Comparison of ENCODE assay signal across 10 cellular contexts in the genomic region with DNA sequence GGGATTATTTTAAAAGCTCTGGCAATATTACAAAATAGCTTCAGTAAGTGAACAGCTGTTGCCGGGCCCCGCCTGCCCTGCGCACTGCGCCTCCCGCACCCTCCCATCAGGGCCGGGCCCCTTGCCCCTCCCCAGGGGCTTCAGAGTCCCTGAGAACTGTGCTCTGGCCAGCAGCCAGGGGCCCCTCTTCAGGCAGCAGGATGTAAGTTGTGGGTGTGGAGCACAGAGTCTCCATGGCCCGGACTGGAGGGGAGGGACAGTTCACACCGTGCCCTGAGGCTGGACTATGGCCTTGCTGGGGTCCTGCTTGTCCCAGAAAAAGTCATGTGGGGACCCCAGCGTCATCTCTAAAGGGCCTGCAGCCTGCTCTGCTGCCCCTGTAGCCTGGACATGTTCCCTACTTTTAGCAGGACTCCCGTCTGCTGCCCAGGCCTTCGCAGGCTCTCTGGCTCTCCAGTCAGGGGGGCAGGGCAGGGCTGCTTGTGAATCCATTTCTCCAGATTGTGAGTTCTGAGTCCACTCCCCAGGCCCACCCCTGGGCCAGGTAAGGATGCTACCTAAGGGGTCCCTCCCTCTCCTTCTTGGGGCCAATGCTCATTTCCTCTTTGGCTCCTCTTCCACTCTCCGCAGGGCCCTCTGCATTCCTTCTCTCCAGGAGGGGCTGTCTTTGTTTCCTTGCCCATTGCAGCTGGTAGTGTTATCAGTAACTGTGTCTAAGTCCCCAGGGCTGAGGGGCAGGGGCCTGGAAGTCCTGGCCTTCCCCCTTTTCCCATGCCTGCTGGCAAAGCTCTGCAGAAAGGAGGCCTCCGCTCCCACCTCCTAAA. TPM values are rescaled to one million over a fixed set of nuclear protein-coding genes. Genes with fewer than 3 reads are reported as not detected.
A peak's percentile ranks its signal among the peaks of the same experiment; 100 is the strongest.
DNase-seq lines count a peak whose midpoint lies in the region; ATAC-seq, FAIRE-seq and TF ChIP-seq lines count a peak whose summit lies in the region.
"Had no signal": no experiment of that assay in that cellular context is flagged by ENCODE, and none has a peak within 500 bp of the region (broad histone marks: within the 10 kb centered on the region; RNA-seq: fewer than 3 reads in every experiment).

No MANE protein-coding gene starts in this region.

- H2AFZ ChIP-seq in K562 (ENCODE audit: low read depth, low read length) = no peak overlapping the region

- peak; percentile 69 for ATAC-seq in K562
- peak; percentile 72 to 83 for ATAC-seq in lower lobe of right lung
- ATAC-seq in GM18867 (IDR thresholded peaks at IDR 0.05; ENCODE audit: unreplicated experiment) = no peak
- ATAC-seq in HG03135 (IDR thresholded peaks at IDR 0.05; ENCODE audit: unreplicated experiment) = no peak

- no peaks in the 10 kb centered on the region for H4K20me1 ChIP-seq in K562 (replicated peaks; ENCODE audit: control insufficient read depth, insufficient read depth, low read length)

- no peak overlapping the region for H3K4me3 ChIP-seq in K562
- H3K4me3 ChIP-seq in lower lobe of right lung = peak overlapping the region; percentile 30
- peak overlapping the region; percentile 22 to 30 for H3K4me3 ChIP-seq in tibial artery

- no peak for TF ChIP-seq CTCF in K562 (IDR thresholded peaks at IDR 0.05 in 2 of 3, conservative IDR thresholded peaks at IDR 0.05 in 1 of 3; ENCODE audit: insufficient read depth in 2 of 3, low read depth in 1 of 3, low read length in 3 of 3)
- TF ChIP-seq CTCF in lower lobe of right lung (IDR thresholded peaks at IDR 0.05) = no peak
- no peak for TF ChIP-seq CTCF in tibial artery (IDR thresholded peaks at IDR 0.05)

- peak overlapping the region in 1 of 2 experiments; percentile 45; a peak in 1 of 4 replicates for H3K9ac ChIP-seq in K562 (ENCODE audit: insufficient read depth in 1 of 2, low read depth in 2 of 2, low read length in 2 of 2)

- no peaks in the 10 kb centered on the region for H3K9me1 ChIP-seq in K562 (ENCODE audit: control insufficient read depth, insufficient read depth, low read length)

- H3K9me3 ChIP-seq in K562 (replicated peaks; ENCODE audit: control insufficient read depth, insufficient read depth, low read depth, low read length) = no peaks in the 10 kb centered on the region
- no peaks in the 10 kb centered on the region for H3K9me3 ChIP-seq in lower lobe of right lung
- H3K9me3 ChIP-seq in tibial artery = no peaks in the 10 kb centered on the region

- 0% methylated on average over 3 of the region's 13 CpGs for WGBS in K562 (ENCODE audit: insufficient coverage, low coverage, missing lambda C conversion rate)

- no peak for TF ChIP-seq EP300 in K562 (IDR thresholded peaks at IDR 0.05; ENCODE audit: low read length)

- no peak overlapping the region for H3K4me2 ChIP-seq in K562 (ENCODE audit: insufficient read depth, low read length)

- BruUV-seq in K562 (replicated peaks; lab: Mats Ljungman, UMichigan) = no TSS peak

- POLR2A ChIA-PET in K562 (lab: Yijun Ruan, JAX) = no interaction called here

- H3K36me3 ChIP-seq in K562 (ENCODE audit: control insufficient read depth, insufficient read depth, low read length) (no peaks in the 10 kb centered on the region), lower lobe of right lung (no peaks in the 10 kb centered on the region), tibial artery (no peaks in the 10 kb centered on the region)

- CTCF ChIA-PET in K562 (lab: Yijun Ruan, JAX; ENCODE audit: low intra/inter-chr PET ratio) = interaction anchor here (0.6 to 1.4 kb wide), 2 partner anchors 26 to 100 kb away, joined by 3 read pairs; no protein-coding TSS in a partner anchor

- peak; percentile 19 for DNase-seq in NCI-H1092 treated with DMSO at 0.1 percent for 48 hours (lab: John Stamatoyannopoulos, UW)
- DNase-seq in NCI-H1092 (lab: John Stamatoyannopoulos, UW) = no peak
- peak; percentile 20 to 57 (median 40) for DNase-seq in K562 (ENCODE audit: extremely low read depth in 1 of 4, low spot score in 3 of 4)
- DNase-seq in lower lobe of right lung = peak; percentile 84
- no peak for DNase-seq in tibial artery
- no peak for DNase-seq in DMS114 treated with DMSO at 0.1 percent for 48 hours (lab: John Stamatoyannopoulos, UW; ENCODE audit: unreplicated experiment)
- DNase-seq: activated effector memory CD4-positive, alpha-beta T cell treated with anti-CD3 and anti-CD28 coated beads, Interleukin-2, amount 50 U/mL, for 16 hours had no signal

- intact Hi-C loops in K562 (cut with micrococcal nuclease) (no loop called here), lower lobe of right lung (cut with DNase I) (no loop called here), tibial artery (cut with DNase I; ENCODE audit: low total_unique reads) (no loop called here)

- no peaks in the 10 kb centered on the region for H3K79me2 ChIP-seq in K562 (ENCODE audit: control insufficient read depth, insufficient read depth, low read length)

- no peak overlapping the region for H3K27ac ChIP-seq in K562 (ENCODE audit: extremely low read depth, low read depth, low read length)
- peak overlapping the region; percentile 40 for H3K27ac ChIP-seq in lower lobe of right lung
- peak overlapping the region; percentile 21 to 29 for H3K27ac ChIP-seq in tibial artery
- H3K27ac ChIP-seq: 22Rv1 had no signal

- TF ChIP-seq RAD21 in K562 (CRISPR knock-in tag; conservative IDR thresholded peaks at IDR 0.05 in 1 of 2, IDR thresholded peaks at IDR 0.05 in 1 of 2) = no peak

- peaks cover 0 to 32% of the 10 kb centered on the region in 2 experiments; a peak in 2 of 5 replicates for H3K27me3 ChIP-seq in K562 (ENCODE audit: control insufficient read depth in 2 of 2, insufficient read depth in 2 of 2, low read length in 2 of 2)
- no peaks in the 10 kb centered on the region for H3K27me3 ChIP-seq in lower lobe of right lung (ENCODE audit: low read depth)
- H3K27me3 ChIP-seq in tibial artery = peaks cover 0 to 2% of the 10 kb centered on the region in 2 donors

- in situ Hi-C loops in K562 (cut with MboI) = no loop called here

- TF ChIP-seq POLR2A in K562 (conservative IDR thresholded peaks at IDR 0.05) = no peak

- H3K4me1 ChIP-seq in K562 (replicated peaks in 1 of 2; ENCODE audit: control insufficient read depth in 2 of 2, insufficient read depth in 2 of 2, low read length in 2 of 2) = peaks cover 0 to 12% of the 10 kb centered on the region in 2 experiments; a peak in 3 of 5 replicates
- H3K4me1 ChIP-seq in lower lobe of right lung = peaks cover 20% of the 10 kb centered on the region
- H3K4me1 ChIP-seq in tibial artery = peaks cover 0 to 16% (median 10%) of the 10 kb centered on the region in 4 donors

- no peak for FAIRE-seq in K562 (lab: Jason Lieb, UNC)

RNA-seq across cellular contexts. Expression of gene CACNA2D2, which starts 12.8 kb away (rescaled TPM):
- total RNA-seq in K562 (2011; cell fraction: chromatin; rRNA removed; ENCODE audit: low replicate concordance) = 0.76 and 1.4 TPM in 2 replicates
- total RNA-seq in K562 (2011; cell fraction: nucleolus; rRNA removed) = 0.53 and 0.67 TPM in 2 replicates
- 0.66 and 1.4 TPM in 2 replicates for total RNA-seq in K562 (2011; cell fraction: nucleoplasm; rRNA removed)
- total RNA-seq in K562 (2014; rRNA removed) = 0.36 TPM in 1 of 2 replicates, not detected in the other
- total RNA-seq in K562 (2014; rRNA removed; fragmentation: Illumina TruSeq; extraction: Trizol) = 0.15 TPM in 1 of 2 replicates, not detected in the other
- 0.08 and 0.11 TPM in 2 replicates for total RNA-seq in K562 (2015; rRNA removed; fragmentation: Illumina TruSeq; extraction: Trizol)
- total RNA-seq in K562 (2021) = 0.36 and 0.58 TPM in 2 replicates
- 0.32 and 0.61 TPM in 2 replicates for polyA plus RNA-seq in K562 (2011; rRNA removed)
- polyA plus RNA-seq in K562 (2011; cell fraction: cytosol; rRNA removed) = 0.77 and 0.79 TPM in 2 replicates
- polyA plus RNA-seq in K562 (2011; cell fraction: nucleus; rRNA removed) = 1.4 and 1.8 TPM in 2 replicates
- 0.26 and 0.40 TPM in 2 replicates for polyA plus RNA-seq in K562 (2012)
- 0.30 and 0.58 TPM in 2 replicates for polyA plus RNA-seq in K562 (2014; fragmentation: Illumina TruSeq; extraction: Trizol)
- polyA plus RNA-seq in K562 (2014; fragmentation: Nextera tagmentation; extraction: Ambion mirVana) = not detected
- polyA plus RNA-seq in K562 (2014; rRNA removed) = 0.27 and 0.57 TPM in 2 replicates
- polyA minus RNA-seq in K562 (2011; rRNA and poly(A)+ RNA removed) = 0.30 and 0.46 TPM in 2 replicates
- polyA minus RNA-seq in K562 (2011; cell fraction: cytosol; rRNA and poly(A)+ RNA removed) = 0.19 and 0.36 TPM in 2 replicates
- 0.27 and 0.33 TPM in 2 replicates for polyA minus RNA-seq in K562 (2011; cell fraction: nucleus; rRNA and poly(A)+ RNA removed)
- 105 TPM for total RNA-seq in lower lobe of right lung

RNA-seq across cellular contexts. Expression of gene C3orf18, which starts 51.3 kb away (rescaled TPM):
- total RNA-seq in K562 (2011; cell fraction: chromatin; rRNA removed; ENCODE audit: low replicate concordance) = 1.4 and 3.5 TPM in 2 replicates
- total RNA-seq in K562 (2011; cell fraction: nucleolus; rRNA removed) = 1.7 and 2.3 TPM in 2 replicates
- 1.2 and 1.4 TPM in 2 replicates for total RNA-seq in K562 (2011; cell fraction: nucleoplasm; rRNA removed)
- total RNA-seq in K562 (2014; rRNA removed) (0.95 and 1.3 TPM in 2 replicates), K562 (2014; rRNA removed; fragmentation: Illumina TruSeq; extraction: Trizol) (0.83 and 1.1 TPM in 2 replicates), K562 (2015; rRNA removed; fragmentation: Illumina TruSeq; extraction: Trizol) (0.94 and 1.4 TPM in 2 replicates), K562 (2021) (0.65 and 2.0 TPM in 2 replicates), lower lobe of right lung (6.7 TPM)
- polyA plus RNA-seq in K562 (2011; rRNA removed) (2.3 and 3.9 TPM in 2 replicates), K562 (2014; fragmentation: Illumina TruSeq; extraction: Trizol) (0.91 and 1.5 TPM in 2 replicates), K562 (2014; fragmentation: Nextera tagmentation; extraction: Ambion mirVana) (under 1 TPM; 0.01 to 0.14 TPM), K562 (2014; rRNA removed) (0.38 and 0.82 TPM in 2 replicates)
- polyA plus RNA-seq in K562 (2011; cell fraction: cytosol; rRNA removed) = 4.6 and 5.2 TPM in 2 replicates
- 5.5 and 6.0 TPM in 2 replicates for polyA plus RNA-seq in K562 (2011; cell fraction: nucleus; rRNA removed)
- polyA plus RNA-seq in K562 (2012) = 1.7 and 2.7 TPM in 2 replicates
- polyA minus RNA-seq in K562 (2011; rRNA and poly(A)+ RNA removed) = 1.6 and 1.9 TPM in 2 replicates
- 0.73 and 2.0 TPM in 2 replicates for polyA minus RNA-seq in K562 (2011; cell fraction: cytosol; rRNA and poly(A)+ RNA removed)
- 1.1 and 1.4 TPM in 2 replicates for polyA minus RNA-seq in K562 (2011; cell fraction: nucleus; rRNA and poly(A)+ RNA removed)

RNA-seq across cellular contexts. Expression of gene HEMK1, which starts 53.1 kb away (rescaled TPM):
- total RNA-seq in K562 (2011; cell fraction: chromatin; rRNA removed; ENCODE audit: low replicate concordance) = 44.0 and 89.1 TPM in 2 replicates
- 41.2 and 43.2 TPM in 2 replicates for total RNA-seq in K562 (2011; cell fraction: nucleolus; rRNA removed)
- total RNA-seq in K562 (2011; cell fraction: nucleoplasm; rRNA removed) = 47.0 and 67.9 TPM in 2 replicates
- total RNA-seq in K562 (2014; rRNA removed) (8.0 and 13.7 TPM in 2 replicates), K562 (2014; rRNA removed; fragmentation: Illumina TruSeq; extraction: Trizol) (8.0 and 10.9 TPM in 2 replicates), K562 (2015; rRNA removed; fragmentation: Illumina TruSeq; extraction: Trizol) (9.7 and 11.4 TPM in 2 replicates), K562 (2021) (15.9 and 16.8 TPM in 2 replicates), lower lobe of right lung (28.4 TPM)
- polyA plus RNA-seq in K562 (2011; rRNA removed) (12.1 and 13.5 TPM in 2 replicates), K562 (2014; fragmentation: Illumina TruSeq; extraction: Trizol) (12.3 and 13.2 TPM in 2 replicates), K562 (2014; fragmentation: Nextera tagmentation; extraction: Ambion mirVana) (1 to 10 TPM; 2.0 to 5.2 TPM), K562 (2014; rRNA removed) (13.9 and 17.8 TPM in 2 replicates)
- polyA plus RNA-seq in K562 (2011; cell fraction: cytosol; rRNA removed) = 12.1 and 20.2 TPM in 2 replicates
- polyA plus RNA-seq in K562 (2011; cell fraction: nucleus; rRNA removed) = 58.3 and 71.6 TPM in 2 replicates
- 11.0 and 19.9 TPM in 2 replicates for polyA plus RNA-seq in K562 (2012)
- 8.5 and 8.9 TPM in 2 replicates for polyA minus RNA-seq in K562 (2011; rRNA and poly(A)+ RNA removed)
- 4.0 and 4.7 TPM in 2 replicates for polyA minus RNA-seq in K562 (2011; cell fraction: cytosol; rRNA and poly(A)+ RNA removed)
- polyA minus RNA-seq in K562 (2011; cell fraction: nucleus; rRNA and poly(A)+ RNA removed) = 19.1 and 28.0 TPM in 2 replicates

Comparison
In these comparisons a context has a peak if more than half of its experiments do, and no peak if none do; other contexts are left out.
1. DNase-seq: peak in NCI-H1092 treated with DMSO at 0.1 percent for 48 hours (single experiment), K562 (4 of 4) and lower lobe of right lung (single experiment); none in NCI-H1092 (single experiment), tibial artery (0 of 2) and DMS114 treated with DMSO at 0.1 percent for 48 hours (single experiment).
2. ATAC-seq: peak in K562 (single experiment) and lower lobe of right lung (2 of 2); none in GM18867 (single experiment) and HG03135 (single experiment).
3. RNA of gene CACNA2D2, which starts 12.8 kb away (total RNA-seq): 105 TPM in lower lobe of right lung (single experiment); 0.08 to 1.4 TPM in K562; every median in the first group is over 10 times any median in the second.